1 cellular context compared by ENCODE assay signal in genomic region chr6:136696238-136696637, GRCh38.
TF ChIP-seq lines count a peak whose summit lies in the region.

No MANE protein-coding gene starts in this region.

TF ChIP-seq in HEK293, 187 proteins besides CTCF, POLR2A, EP300 and RAD21 (continued from another document):
- TF ChIP-seq OSR2 (tag by site-specific recombination; IDR thresholded peaks at IDR 0.05), result 0 out of 2 replicates have a peak, but pooled peaks have one; percentile 37
- TF ChIP-seq INSM2 (tag by site-specific recombination; IDR thresholded peaks at IDR 0.05), result no peak
- no peak for TF ChIP-seq ZIC2 (tag by site-specific recombination; IDR thresholded peaks at IDR 0.05)
- no peak for TF ChIP-seq ZBTB10 (tag by site-specific recombination; IDR thresholded peaks at IDR 0.05)
